ENCODE assay signal across 1 cellular context in the genomic region with DNA sequence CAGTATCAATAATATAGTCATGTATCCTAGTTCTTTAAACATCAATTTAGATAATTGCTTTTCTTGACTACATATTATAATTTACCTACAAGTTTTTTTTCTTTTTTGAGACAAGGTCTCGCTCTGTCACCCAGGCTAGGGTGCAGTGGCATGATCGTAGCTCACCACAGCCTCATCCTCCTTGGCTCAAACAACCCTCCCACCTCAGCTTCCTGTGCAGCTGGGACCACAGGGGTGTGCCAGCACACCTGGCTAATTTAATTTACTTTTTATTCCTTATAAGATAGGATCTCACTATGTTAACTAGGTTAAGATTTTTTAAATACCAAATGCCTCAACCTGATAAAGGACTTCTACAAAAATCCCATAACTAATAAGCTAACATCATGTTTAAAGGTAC.
TF ChIP-seq lines count a peak whose summit lies in the region.

No MANE protein-coding gene starts in this region.

TF ChIP-seq in GM12878, 131 proteins besides CTCF, POLR2A, EP300 and RAD21:
- TF ChIP-seq STAT1 (conservative IDR thresholded peaks at IDR 0.05) (no peak), TCF7 (IDR thresholded peaks at IDR 0.05; ENCODE audit: borderline replicate concordance) (no peak), TCF3 (IDR thresholded peaks at IDR 0.05; ENCODE audit: borderline replicate concordance, insufficient read depth, low read depth, low read length) (peak; percentile 33; the same call in 1 of the 2 replicates), RUNX3 (IDR thresholded peaks at IDR 0.05; ENCODE audit: low read length) (0 out of 2 replicates have a peak, but pooled peaks have one; percentile 41), ZBED1 (IDR thresholded peaks at IDR 0.05; ENCODE audit: borderline replicate concordance) (no peak), TCF12 (IDR thresholded peaks at IDR 0.05; ENCODE audit: low read depth, low read length) (0 out of 2 replicates have a peak, but pooled peaks have one; percentile 24)
- TF ChIP-seq, protein P1, sequence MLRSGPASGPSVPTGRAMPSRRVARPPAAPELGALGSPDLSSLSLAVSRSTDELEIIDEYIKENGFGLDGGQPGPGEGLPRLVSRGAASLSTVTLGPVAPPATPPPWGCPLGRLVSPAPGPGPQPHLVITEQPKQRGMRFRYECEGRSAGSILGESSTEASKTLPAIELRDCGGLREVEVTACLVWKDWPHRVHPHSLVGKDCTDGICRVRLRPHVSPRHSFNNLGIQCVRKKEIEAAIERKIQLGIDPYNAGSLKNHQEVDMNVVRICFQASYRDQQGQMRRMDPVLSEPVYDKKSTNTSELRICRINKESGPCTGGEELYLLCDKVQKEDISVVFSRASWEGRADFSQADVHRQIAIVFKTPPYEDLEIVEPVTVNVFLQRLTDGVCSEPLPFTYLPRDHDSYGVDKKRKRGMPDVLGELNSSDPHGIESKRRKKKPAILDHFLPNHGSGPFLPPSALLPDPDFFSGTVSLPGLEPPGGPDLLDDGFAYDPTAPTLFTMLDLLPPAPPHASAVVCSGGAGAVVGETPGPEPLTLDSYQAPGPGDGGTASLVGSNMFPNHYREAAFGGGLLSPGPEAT (IDR thresholded peaks at IDR 0.05; ENCODE audit: low read depth): no peak
